10 cellular contexts compared by ENCODE assay signal in the genomic region with DNA sequence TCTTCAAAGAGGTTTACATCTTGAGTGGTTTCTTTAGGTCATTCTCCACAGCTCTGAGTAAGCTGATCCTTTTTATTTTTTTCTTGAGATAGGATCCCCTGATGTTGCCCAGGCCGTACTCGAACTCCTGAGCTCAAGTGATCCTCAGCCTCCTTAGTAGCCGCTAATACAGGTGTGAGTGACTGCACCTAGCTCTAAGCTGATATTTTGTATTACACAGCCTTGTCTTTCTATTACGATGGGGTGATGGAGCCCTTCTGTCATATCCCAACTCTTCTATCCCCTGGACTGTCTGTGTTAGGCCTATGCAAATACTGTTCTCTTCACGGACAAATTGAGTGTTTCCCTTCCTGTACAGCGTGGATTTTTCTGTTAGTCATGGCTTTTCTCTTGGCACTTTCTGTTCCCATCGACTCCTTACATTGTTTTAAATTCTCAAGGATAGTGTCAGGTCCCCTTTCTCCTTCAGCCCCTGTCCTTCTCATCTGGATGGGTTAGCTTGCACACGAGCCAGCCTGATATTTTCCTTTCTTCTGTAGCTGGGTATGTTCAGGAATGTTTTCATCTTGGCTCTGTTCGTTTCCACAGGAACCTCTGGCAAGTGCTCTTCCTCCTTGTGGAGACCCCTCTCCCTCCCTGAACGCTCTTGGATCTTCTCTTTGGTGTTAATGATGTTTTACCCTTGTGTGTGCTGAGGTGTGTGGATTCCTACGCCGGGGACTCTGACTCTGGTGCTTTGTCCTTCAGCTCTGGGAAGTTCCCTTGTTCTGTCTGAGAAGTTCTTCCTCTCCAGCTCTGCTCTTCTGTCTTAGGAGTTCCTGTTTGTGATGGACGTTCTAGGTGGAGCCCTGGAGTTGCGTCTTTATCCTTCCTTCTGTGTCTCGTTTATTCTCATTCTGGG. TPM values are rescaled to one million over a fixed set of nuclear protein-coding genes. Genes with fewer than 3 reads are reported as not detected.
DNase-seq lines count a peak whose midpoint lies in the region; ATAC-seq, FAIRE-seq and TF ChIP-seq lines count a peak whose summit lies in the region.
"Had no signal": no experiment of that assay in that cellular context is flagged by ENCODE, and none has a peak within 500 bp of the region (broad histone marks: within the 10 kb centered on the region; RNA-seq: fewer than 3 reads in every experiment).

No MANE protein-coding gene starts in this region.

- no peak for TF ChIP-seq EP300 in K562 (IDR thresholded peaks at IDR 0.05; ENCODE audit: low read length)

- peaks cover 33 to 66% of the 10 kb centered on the region in 2 experiments for H3K79me1 ChIP-seq in IMR-90 (ENCODE audit: low read depth in 1 of 2, low read length in 2 of 2)

- no peak overlapping the region for H2AFZ ChIP-seq in ACC112 (ENCODE audit: low read length, unreplicated experiment)
- no peak overlapping the region for H2AFZ ChIP-seq in IMR-90 (replicated peaks; ENCODE audit: low read length, poor library complexity)
- H2AFZ ChIP-seq in K562 (ENCODE audit: low read depth, low read length), result no peak overlapping the region

- peak overlapping the region; percentile 6; the same call in 1 of the 2 replicates for H3K4me2 ChIP-seq in IMR-90 (ENCODE audit: low read depth, low read length)
- H3K4me2 ChIP-seq in K562 (ENCODE audit: insufficient read depth, low read length), result peak overlapping the region; percentile 10; the same call in 1 of the 2 replicates

- H2AK9ac ChIP-seq in IMR-90 (replicated peaks; ENCODE audit: low read depth, low read length, poor library complexity), result no peak overlapping the region

- H2AK5ac ChIP-seq in IMR-90 (ENCODE audit: low read depth, low read length), result peak overlapping the region; percentile 10; the same call in 1 of the 2 replicates

- POLR2A ChIA-PET in IMR-90 (lab: Charles Lee; ENCODE audit: unreplicated experiment) (no interaction called here), K562 (lab: Yijun Ruan, JAX) (interaction anchor here (0.7 to 1.5 kb wide), 3 partner anchors 8 to 195 kb away, joined by 3 to 5 read pairs (median 5); no protein-coding TSS in a partner anchor), GM10248 (lab: Yijun Ruan, JAX) (interaction anchor here (0.6 kb wide), 1 partner anchor 23 kb away, joined by 5 read pairs; no protein-coding TSS in a partner anchor)

- no peak overlapping the region for H2BK15ac ChIP-seq in IMR-90 (ENCODE audit: low read depth, low read length)

- peaks cover 19% of the 10 kb centered on the region for H3K9me1 ChIP-seq in IMR-90 (ENCODE audit: insufficient read depth, low read length)
- peaks cover 5% of the 10 kb centered on the region for H3K9me1 ChIP-seq in K562 (ENCODE audit: control insufficient read depth, insufficient read depth, low read length)

- H3K4ac ChIP-seq in IMR-90 (ENCODE audit: low read depth, low read length), result peak overlapping the region; percentile 24; the same call in 1 of the 2 replicates

- in situ Hi-C loops in IMR-90 (cut with MboI; ENCODE audit: low sequenced_read_pairs), result no loop called here
- in situ Hi-C loops in K562 (cut with MboI), result no loop called here
- in situ Hi-C loops in G401 (cut with HindIII; ENCODE audit: low sequenced_read_pairs), result no loop called here

- ATAC-seq in IMR-90 (ENCODE audit: low read depth), result no peak
- ATAC-seq in K562, result no peak
- ATAC-seq in GM19455 (IDR thresholded peaks at IDR 0.05; ENCODE audit: unreplicated experiment), result no peak
- ATAC-seq in HG02981 (IDR thresholded peaks at IDR 0.05; ENCODE audit: unreplicated experiment), result no peak

- peak overlapping the region; percentile 60; the same call in 1 of the 2 replicates for H3K23ac ChIP-seq in IMR-90 (ENCODE audit: low read depth, low read length)

- TF ChIP-seq RAD21 in IMR-90 (IDR thresholded peaks at IDR 0.05; ENCODE audit: low read length), result no peak
- TF ChIP-seq RAD21 in K562 (CRISPR knock-in tag; conservative IDR thresholded peaks at IDR 0.05 in 1 of 2, IDR thresholded peaks at IDR 0.05 in 1 of 2), result no peak

- H3K18ac ChIP-seq in IMR-90 (ENCODE audit: low read depth, low read length), result no peak overlapping the region

- H4K5ac ChIP-seq in IMR-90 (ENCODE audit: low read depth, low read length), result peak overlapping the region; percentile 39

- H3K56ac ChIP-seq in IMR-90 (ENCODE audit: extremely low read depth, insufficient read depth, low read length), result no peak overlapping the region

- H3K79me2 ChIP-seq in ACC112 (ENCODE audit: control insufficient read depth, insufficient read depth, low read length, unreplicated experiment) (peaks cover 66% of the 10 kb centered on the region), K562 (ENCODE audit: control insufficient read depth, insufficient read depth, low read length) (peaks cover 66% of the 10 kb centered on the region)

- H3K36me3 ChIP-seq in ACC112 (ENCODE audit: insufficient read depth, low read length), result peaks cover 9% of the 10 kb centered on the region; the same call in 1 of the 2 replicates
- peaks cover 4% of the 10 kb centered on the region for H3K36me3 ChIP-seq in IMR-90 (ENCODE audit: control insufficient read depth, insufficient read depth, low read length)
- peaks cover 36% of the 10 kb centered on the region; the same call in 2 of the 3 replicates for H3K36me3 ChIP-seq in K562 (ENCODE audit: control insufficient read depth, insufficient read depth, low read length)
- H3K36me3 ChIP-seq in mucosa of stomach (ENCODE audit: control insufficient read depth, insufficient read depth, low read length), result no peaks in the 10 kb centered on the region
- H3K36me3 ChIP-seq: thoracic aorta had no signal

- TF ChIP-seq CTCF in IMR-90 (conservative IDR thresholded peaks at IDR 0.05; ENCODE audit: low read depth, low read length) (no peak), K562 (IDR thresholded peaks at IDR 0.05 in 2 of 3, conservative IDR thresholded peaks at IDR 0.05 in 1 of 3; ENCODE audit: insufficient read depth in 2 of 3, low read depth in 1 of 3, low read length in 3 of 3) (no peak), GM10248 (IDR thresholded peaks at IDR 0.05; ENCODE audit: control extremely low read depth, extremely low read depth, low read depth, missing control alignments) (no peak)

- DNase-seq in IMR-90 (no peak), K562 (ENCODE audit: extremely low read depth in 1 of 4, low spot score in 3 of 4) (no peak), G401 (ENCODE audit: low spot score) (no peak), GM10248 (ENCODE audit: extremely low spot score) (no peak)
- DNase-seq: GOT3 had no signal

- no TSS peak for BruUV-seq in IMR-90 (replicated peaks; lab: Mats Ljungman, UMichigan)
- no TSS peak for BruUV-seq in K562 (replicated peaks; lab: Mats Ljungman, UMichigan)

- no peak overlapping the region for H2BK120ac ChIP-seq in IMR-90 (ENCODE audit: low read depth, low read length)

- intact Hi-C loops in IMR-90 (cut with micrococcal nuclease) (loop anchor here (10.0 kb wide), 3 partner anchors 351 to 611 kb away; partner anchors contain the start of gene ZNF469), K562 (cut with micrococcal nuclease) (no loop called here)

- no peak overlapping the region for H4K91ac ChIP-seq in IMR-90 (ENCODE audit: insufficient read depth, low read depth, low read length)

- H3K4me3 ChIP-seq in ACC112 (ENCODE audit: low read depth, low read length) (no peak overlapping the region), IMR-90 (ENCODE audit: insufficient read depth, low read depth, low read length) (no peak overlapping the region), K562 (no peak overlapping the region), mucosa of stomach (ENCODE audit: low read length) (no peak overlapping the region)

- no peak for FAIRE-seq in K562 (lab: Jason Lieb, UNC)

- H3K27me3 ChIP-seq in ACC112 (ENCODE audit: insufficient read depth, low read length), result no peaks in the 10 kb centered on the region
- no peaks in the 10 kb centered on the region for H3K27me3 ChIP-seq in IMR-90 (ENCODE audit: control insufficient read depth, insufficient read depth, low read length)
- H3K27me3 ChIP-seq in K562 (ENCODE audit: control insufficient read depth in 2 of 2, insufficient read depth in 2 of 2, low read length in 2 of 2), result no peaks in the 10 kb centered on the region
- no peaks in the 10 kb centered on the region for H3K27me3 ChIP-seq in mucosa of stomach (ENCODE audit: control insufficient read depth, insufficient read depth, low read length)

- H4K20me1 ChIP-seq in IMR-90 (ENCODE audit: insufficient read depth, low read length), result peaks cover 9% of the 10 kb centered on the region
- H4K20me1 ChIP-seq in K562 (replicated peaks; ENCODE audit: control insufficient read depth, insufficient read depth, low read length), result no peaks in the 10 kb centered on the region

- H2BK20ac ChIP-seq in IMR-90 (ENCODE audit: low read depth, low read length), result no peak overlapping the region

- peak overlapping the region; percentile 21 for H2BK5ac ChIP-seq in IMR-90 (ENCODE audit: low read depth, low read length, poor library complexity, severe bottlenecking)

- dilution Hi-C loops in IMR-90 (cut with HindIII; ENCODE audit: low sequenced_read_pairs, unreplicated experiment), result no loop called here

- H3K9ac ChIP-seq in IMR-90 (ENCODE audit: low read depth, low read length), result no peak overlapping the region
- H3K9ac ChIP-seq in K562 (ENCODE audit: insufficient read depth in 1 of 2, low read depth in 2 of 2, low read length in 2 of 2), result peak overlapping the region in 1 of 2 experiments; percentile 36; a peak in 3 of 4 replicates
- H3K9ac ChIP-seq in mucosa of stomach (ENCODE audit: low read length), result peak overlapping the region; percentile 45

- H4K8ac ChIP-seq in IMR-90 (ENCODE audit: low read depth in 2 of 2, low read length in 2 of 2), result peak overlapping the region; percentile 31 to 48; a peak in 2 of 4 replicates

- H3K4me1 ChIP-seq in ACC112 (ENCODE audit: control insufficient read depth, insufficient read depth, low read length, unreplicated experiment) (peaks cover 32% of the 10 kb centered on the region), IMR-90 (ENCODE audit: control insufficient read depth, insufficient read depth, low read length) (peaks cover 21% of the 10 kb centered on the region), K562 (replicated peaks in 1 of 2; ENCODE audit: control insufficient read depth in 2 of 2, insufficient read depth in 2 of 2, low read length in 2 of 2) (peaks cover 40 to 58% of the 10 kb centered on the region in 2 experiments), mucosa of stomach (ENCODE audit: control insufficient read depth, insufficient read depth, low read length) (peaks cover 18% of the 10 kb centered on the region)

- 0 out of 2 replicates have a peak overlapping the region, but pooled peaks have one; percentile 17 for H3K14ac ChIP-seq in IMR-90 (replicated peaks; ENCODE audit: low read depth, low read length)

- 86% methylated on average over 4 of the region's 15 CpGs; no CpG with 5 or more reads in 1 of the 2 experiments for WGBS in IMR-90 (ENCODE audit: extremely low coverage in 2 of 2, insufficient read length in 1 of 2), 2 experiments
- WGBS in K562 (ENCODE audit: insufficient coverage, low coverage, missing lambda C conversion rate), result 75% methylated on average over 13 of the region's 15 CpGs

- CTCF ChIA-PET in IMR-90 (lab: Yijun Ruan, JAX) (no interaction called here), K562 (lab: Yijun Ruan, JAX; ENCODE audit: low intra/inter-chr PET ratio) (no interaction called here), GM10248 (lab: Yijun Ruan, JAX) (interaction anchor here (0.9 to 1.5 kb wide), 6 partner anchors 9 to 484 kb away, joined by 3 to 5 read pairs (median 4); no protein-coding TSS in a partner anchor)

- TF ChIP-seq POLR2A in IMR-90 (IDR thresholded peaks at IDR 0.05; ENCODE audit: low read depth, low read length) (no peak; the same call in 1 of the 2 replicates), K562 (conservative IDR thresholded peaks at IDR 0.05) (no peak)

- H3K9me3 ChIP-seq in IMR-90 (ENCODE audit: control insufficient read depth, insufficient read depth, low read length) (no peaks in the 10 kb centered on the region), K562 (replicated peaks; ENCODE audit: control insufficient read depth, insufficient read depth, low read depth, low read length) (no peaks in the 10 kb centered on the region), mucosa of stomach (ENCODE audit: control insufficient read depth, low read length) (no peaks in the 10 kb centered on the region)
- H3K9me3 ChIP-seq: thoracic aorta had no signal

- H3K27ac ChIP-seq in ACC112 (ENCODE audit: low read depth, low read length) (peak overlapping the region; percentile 13; the same call in 1 of the 2 replicates), IMR-90 (ENCODE audit: insufficient read depth, low read length) (peak overlapping the region; percentile 21; the same call in 1 of the 2 replicates), K562 (ENCODE audit: extremely low read depth, low read depth, low read length) (peak overlapping the region; percentile 40; the same call in 2 of the 3 replicates)

RNA-seq across cellular contexts. Expression of gene BANP, which starts 2.3 kb away (rescaled TPM):
- total RNA-seq in IMR-90 (2012; rRNA removed), result 16.9 and 17.4 TPM in 2 replicates
- 17.9 and 21.1 TPM in 2 replicates for polyA plus RNA-seq in IMR-90 (2012; rRNA removed)
- 12.4 and 21.0 TPM in 2 replicates for polyA plus RNA-seq in IMR-90 (2012; cell fraction: cytosol; rRNA removed)
- polyA plus RNA-seq in IMR-90 (2012; cell fraction: nucleus; rRNA removed; ENCODE audit: low replicate concordance), result 38.6 and 57.0 TPM in 2 replicates
- 107 and 121 TPM in 2 replicates for total RNA-seq in K562 (2011; cell fraction: chromatin; rRNA removed; ENCODE audit: low replicate concordance)
- total RNA-seq in K562 (2011; cell fraction: nucleolus; rRNA removed), result 56.7 and 71.4 TPM in 2 replicates
- total RNA-seq in K562 (2011; cell fraction: nucleoplasm; rRNA removed), result 79.5 and 85.3 TPM in 2 replicates
- 17.1 and 22.1 TPM in 2 replicates for total RNA-seq in K562 (2014; rRNA removed)
- 10.7 and 15.6 TPM in 2 replicates for total RNA-seq in K562 (2014; rRNA removed; fragmentation: Illumina TruSeq; extraction: Trizol)
- total RNA-seq in K562 (2015; rRNA removed; fragmentation: Illumina TruSeq; extraction: Trizol), result 14.4 and 16.1 TPM in 2 replicates
- total RNA-seq in K562 (2021), result 21.7 and 25.7 TPM in 2 replicates
- 12.1 and 13.1 TPM in 2 replicates for polyA plus RNA-seq in K562 (2011; rRNA removed)
- 13.7 and 18.2 TPM in 2 replicates for polyA plus RNA-seq in K562 (2011; cell fraction: cytosol; rRNA removed)
- polyA plus RNA-seq in K562 (2011; cell fraction: nucleus; rRNA removed), result 30.9 and 42.3 TPM in 2 replicates
- 19.2 and 21.4 TPM in 2 replicates for polyA plus RNA-seq in K562 (2012)
- 13.0 and 19.2 TPM in 2 replicates for polyA plus RNA-seq in K562 (2014; fragmentation: Illumina TruSeq; extraction: Trizol)
- polyA plus RNA-seq in K562 (2014; fragmentation: Nextera tagmentation; extraction: Ambion mirVana), result 1 to 10 TPM; 4.6 to 4.7 TPM
- polyA plus RNA-seq in K562 (2014; rRNA removed), result 16.0 and 19.0 TPM in 2 replicates
- polyA minus RNA-seq in K562 (2011; rRNA and poly(A)+ RNA removed), result 22.0 and 25.5 TPM in 2 replicates
- 12.1 and 21.2 TPM in 2 replicates for polyA minus RNA-seq in K562 (2011; cell fraction: cytosol; rRNA and poly(A)+ RNA removed)
- polyA minus RNA-seq in K562 (2011; cell fraction: nucleus; rRNA and poly(A)+ RNA removed), result 32.4 and 45.1 TPM in 2 replicates
- 18.3 and 28.4 TPM in 2 replicates for total RNA-seq in G401 (2014; rRNA removed; shearing (Covaris generic))

RNA-seq across cellular contexts. Expression of gene CA5A, which starts 17.2 kb away (rescaled TPM):
- not detected in 2 replicates for total RNA-seq in IMR-90 (2012; rRNA removed)
- polyA plus RNA-seq in IMR-90 (2012; rRNA removed), result not detected in 2 replicates
- polyA plus RNA-seq in IMR-90 (2012; cell fraction: cytosol; rRNA removed), result not detected in 2 replicates
- polyA plus RNA-seq in IMR-90 (2012; cell fraction: nucleus; rRNA removed; ENCODE audit: low replicate concordance), result not detected in 2 replicates
- total RNA-seq in K562 (2011; cell fraction: chromatin; rRNA removed; ENCODE audit: low replicate concordance), result not detected in 2 replicates
- total RNA-seq in K562 (2011; cell fraction: nucleolus; rRNA removed), result 0.66 TPM in 1 of 2 replicates, not detected in the other
- not detected in 2 replicates for total RNA-seq in K562 (2011; cell fraction: nucleoplasm; rRNA removed)
- total RNA-seq in K562 (2014; rRNA removed), result not detected in 2 replicates
- not detected in 2 replicates for total RNA-seq in K562 (2014; rRNA removed; fragmentation: Illumina TruSeq; extraction: Trizol)
- total RNA-seq in K562 (2015; rRNA removed; fragmentation: Illumina TruSeq; extraction: Trizol), result not detected in 2 replicates
- not detected in 2 replicates for total RNA-seq in K562 (2021)
- not detected in 2 replicates for polyA plus RNA-seq in K562 (2011; rRNA removed)
- polyA plus RNA-seq in K562 (2011; cell fraction: cytosol; rRNA removed), result not detected in 2 replicates
- polyA plus RNA-seq in K562 (2011; cell fraction: nucleus; rRNA removed), result 0.18 TPM in 1 of 2 replicates, not detected in the other
- polyA plus RNA-seq in K562 (2012), result 0.07 and 0.15 TPM in 2 replicates
- polyA plus RNA-seq in K562 (2014; fragmentation: Illumina TruSeq; extraction: Trizol), result not detected in 2 replicates
- not detected for polyA plus RNA-seq in K562 (2014; fragmentation: Nextera tagmentation; extraction: Ambion mirVana)
- not detected in 2 replicates for polyA plus RNA-seq in K562 (2014; rRNA removed)
- polyA minus RNA-seq in K562 (2011; rRNA and poly(A)+ RNA removed), result 0.04 TPM in 1 of 2 replicates, not detected in the other
- not detected in 2 replicates for polyA minus RNA-seq in K562 (2011; cell fraction: cytosol; rRNA and poly(A)+ RNA removed)
- polyA minus RNA-seq in K562 (2011; cell fraction: nucleus; rRNA and poly(A)+ RNA removed), result not detected in 2 replicates
- total RNA-seq in G401 (2014; rRNA removed; shearing (Covaris generic)), result not detected in 2 replicates
- total RNA-seq: thoracic aorta had no signal
